In the genomic region with DNA sequence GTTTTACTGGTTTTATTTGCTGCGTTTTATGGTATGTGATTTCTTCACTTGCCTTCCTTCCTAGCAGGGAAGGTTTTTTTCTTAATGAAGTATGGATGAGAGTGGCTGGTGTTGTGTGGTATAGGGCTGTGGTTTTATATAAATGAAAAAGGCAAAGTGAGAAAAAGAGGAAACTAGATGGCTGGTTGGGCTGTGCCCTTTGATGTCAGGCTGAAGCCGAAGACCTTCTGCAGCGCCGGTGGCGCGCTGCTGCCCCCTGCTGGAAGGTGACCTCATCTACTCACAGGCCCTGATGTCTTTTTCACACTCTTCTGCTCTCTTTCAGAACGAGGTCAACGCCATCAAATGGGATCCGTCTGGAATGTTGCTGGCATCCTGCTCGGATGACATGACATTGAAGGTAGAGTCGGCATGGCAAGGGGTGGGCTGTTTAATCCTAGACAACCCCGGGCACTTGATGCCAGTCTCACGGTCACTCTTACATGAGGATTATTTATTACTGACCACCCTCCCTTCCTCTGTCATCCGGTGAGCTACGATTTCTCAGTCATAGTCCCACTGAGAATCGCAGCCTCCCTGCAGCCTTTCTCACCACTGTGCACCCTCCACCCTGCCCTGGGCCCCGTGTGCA, we compare ENCODE assay signal across 8 cellular contexts.
DNase-seq lines count a peak whose midpoint lies in the region; ATAC-seq and TF ChIP-seq lines count a peak whose summit lies in the region.

No MANE protein-coding gene starts in this region.

- in situ Hi-C loops in T47D (cut with HindIII; ENCODE audit: low pct_unique_long_range_greater_than_20kb, low sequenced_read_pairs) = no loop called here

- ATAC-seq in HG02884 (IDR thresholded peaks at IDR 0.05; ENCODE audit: unreplicated experiment) = peak; percentile 72

- peak; percentile 63 for TF ChIP-seq CTCF in WI38 (IDR thresholded peaks at IDR 0.05; ENCODE audit: low read depth, low read length)

- DNase-seq in NCI-H446 (lab: John Stamatoyannopoulos, UW) (peak; percentile 35 to 56), NCI-H446 treated with DMSO at 0.1 percent for 48 hours (lab: John Stamatoyannopoulos, UW) (no peak), NCI-H2107 (lab: John Stamatoyannopoulos, UW) (peak; percentile 59), T47D (ENCODE audit: low read depth in 1 of 2, low spot score in 1 of 2) (peak; percentile 51 to 69), inferior parietal cortex (ENCODE audit: extremely low spot score) (peak; percentile 73)
- peak; percentile 33 to 71 for DNase-seq in stimulated activated CD4-positive, alpha-beta T cell treated with anti-CD3 and anti-CD28 coated beads, Interleukin-15, amount 100 ng/mL, for 48 hours (ENCODE audit: low read depth in 2 of 2)

- H3K4me3 ChIP-seq in WI38 (ENCODE audit: low read depth, low read length) = no peak overlapping the region
